Comparison of ENCODE assay signal across 1 cellular context in the genomic region with DNA sequence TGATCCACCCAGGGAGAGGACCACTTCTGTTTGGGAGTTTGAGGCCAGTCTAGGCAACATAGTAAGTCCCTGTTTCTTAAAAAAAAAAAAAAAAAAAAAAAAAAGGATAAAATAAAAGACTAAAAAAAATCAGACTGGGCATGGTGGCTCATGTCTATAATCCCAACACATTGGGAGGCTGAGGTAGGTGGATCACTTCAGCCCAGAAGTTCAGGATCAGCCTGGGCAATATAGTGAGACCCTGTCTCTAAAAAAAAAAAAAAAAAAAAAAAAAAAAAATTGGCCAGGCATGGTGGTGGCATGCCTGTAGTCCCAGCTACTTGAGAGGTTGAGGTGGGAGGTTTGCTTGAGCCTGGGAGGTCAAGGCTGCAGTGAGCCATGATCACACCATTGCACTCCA. TPM values are rescaled to one million over a fixed set of nuclear protein-coding genes. Genes with fewer than 3 reads are reported as not detected.
"Had no signal": no experiment of that assay in that cellular context is flagged by ENCODE, and none has a peak within 500 bp of the region (broad histone marks: within the 10 kb centered on the region; RNA-seq: fewer than 3 reads in every experiment).

No MANE protein-coding gene starts in this region.

RNA-seq across cellular contexts. Expression of a gene that starts 8.7 kb away (rescaled TPM):
- total RNA-seq: ascending aorta had no signal
